15 cellular contexts compared by ENCODE assay signal in the genomic region with DNA sequence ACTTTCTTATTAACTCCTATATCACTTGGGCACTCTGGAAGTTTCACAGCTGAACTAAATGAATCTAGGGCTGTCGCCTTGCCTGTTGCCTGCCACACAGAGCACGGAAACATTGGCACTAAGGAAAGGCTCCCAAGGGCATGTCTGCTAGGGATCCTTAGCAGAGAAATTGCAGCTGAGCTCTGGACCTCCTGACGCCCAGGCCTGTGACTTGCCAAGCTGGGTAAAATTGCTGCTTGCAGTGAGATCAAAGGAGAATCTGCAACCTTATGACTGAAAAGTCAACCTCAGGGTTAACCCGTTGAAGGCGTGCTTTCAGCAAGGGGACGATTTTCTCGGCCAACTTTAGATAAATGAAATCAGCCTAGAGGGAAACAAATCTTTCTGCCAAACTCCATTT.
A peak's percentile ranks its signal among the peaks of the same experiment; 100 is the strongest.
DNase-seq lines count a peak whose midpoint lies in the region; ATAC-seq, FAIRE-seq and TF ChIP-seq lines count a peak whose summit lies in the region.
"Had no signal": no experiment of that assay in that cellular context is flagged by ENCODE, and none has a peak within 500 bp of the region (broad histone marks: within the 10 kb centered on the region; RNA-seq: fewer than 3 reads in every experiment).

No MANE protein-coding gene starts in this region.

- H3K4me1 ChIP-seq in CD8-positive, alpha-beta T cell (ENCODE audit: insufficient read depth, low read length): peaks cover 62% of the 10 kb centered on the region
- no peaks in the 10 kb centered on the region for H3K4me1 ChIP-seq in small intestine (ENCODE audit: control insufficient read depth in 2 of 2, insufficient read depth in 1 of 2, low read depth in 1 of 2, low read length in 1 of 2)

- peak; percentile 65 for ATAC-seq in CD8-positive, alpha-beta T cell
- ATAC-seq in esophagus mucosa: no peak
- ATAC-seq: left colon had no signal

- H3K36me3 Mint-ChIP-seq in CD8-positive, alpha-beta T cell: peaks cover 6% of the 10 kb centered on the region
- peaks cover 6% of the 10 kb centered on the region for H3K36me3 Mint-ChIP-seq in activated naive CD8-positive, alpha-beta T cell treated with anti-CD3 and anti-CD28 coated beads for 36 hours

- DNase-seq in CD8-positive, alpha-beta T cell: peak in 6 of 7 experiments; percentile 6 to 65 (median 37)
- DNase-seq in activated CD4-positive, alpha-beta T cell treated with anti-CD3 and anti-CD28 coated beads for 48 hours: peak; percentile 62
- peak; percentile 39 for DNase-seq in activated naive CD8-positive, alpha-beta T cell treated with anti-CD3 and anti-CD28 coated beads for 36 hours
- DNase-seq in small intestine (peak; percentile 18), hepatic stellate cell (ENCODE audit: low spot score) (no peak), HUDEP-2 (lab: John Stamatoyannopoulos, UW; ENCODE audit: unreplicated experiment in 76 of 76) (no peak), iPS-NIHi11 (ENCODE audit: low spot score) (no peak)
- DNase-seq: AML-193, foreskin fibroblast, GM23248, left colon, RPMI8226 had no signal

- H3K4me3 Mint-ChIP-seq in CD8-positive, alpha-beta T cell: no peak overlapping the region
- peak overlapping the region; percentile 25 for H3K4me3 Mint-ChIP-seq in activated naive CD8-positive, alpha-beta T cell treated with anti-CD3 and anti-CD28 coated beads for 36 hours

- H3K4me1 Mint-ChIP-seq in CD8-positive, alpha-beta T cell (ENCODE audit: low read depth): peaks cover 45% of the 10 kb centered on the region
- H3K4me1 Mint-ChIP-seq in activated naive CD8-positive, alpha-beta T cell treated with anti-CD3 and anti-CD28 coated beads for 36 hours: peaks cover 34% of the 10 kb centered on the region

- peaks cover 9% of the 10 kb centered on the region for H3K9me3 Mint-ChIP-seq in CD8-positive, alpha-beta T cell
- peaks cover 14% of the 10 kb centered on the region for H3K9me3 Mint-ChIP-seq in activated naive CD8-positive, alpha-beta T cell treated with anti-CD3 and anti-CD28 coated beads for 36 hours

- intact Hi-C loops in CD8-positive, alpha-beta T cell (cut with DNase I, micrococcal nuclease): loop anchor here (2.0 to 5.0 kb wide), 3 partner anchors 37 to 148 kb away; no protein-coding TSS in a partner anchor

- POLR2A ChIA-PET in CD8-positive, alpha-beta T cell (lab: Charles Lee): interaction anchor here (0.6 to 1.8 kb wide), 12 partner anchors 8 to 196 kb away, joined by 3 to 5 read pairs (median 3); no protein-coding TSS in a partner anchor

- H3K27ac ChIP-seq in CD8-positive, alpha-beta T cell (ENCODE audit: low read depth, low read length): peak overlapping the region; percentile 15
- H3K27ac ChIP-seq in small intestine (ENCODE audit: low read depth in 1 of 2, low read length in 1 of 2): no peak overlapping the region
- H3K27ac ChIP-seq: GM23248, KMS-11, ovary had no signal

- peak overlapping the region; percentile 13 for H3K4me3 ChIP-seq in CD8-positive, alpha-beta T cell (ENCODE audit: low read depth, low read length)
- no peak overlapping the region for H3K4me3 ChIP-seq in small intestine (ENCODE audit: low read depth in 1 of 2, low read length in 2 of 2)
- H3K4me3 ChIP-seq: GM23248, ovary had no signal

- H3K27ac Mint-ChIP-seq in CD8-positive, alpha-beta T cell: no peak overlapping the region
- H3K27ac Mint-ChIP-seq in activated naive CD8-positive, alpha-beta T cell treated with anti-CD3 and anti-CD28 coated beads for 36 hours: no peak overlapping the region

- no peaks in the 10 kb centered on the region for H3K27me3 ChIP-seq in CD8-positive, alpha-beta T cell (ENCODE audit: insufficient read depth, low read length)
- no peaks in the 10 kb centered on the region for H3K27me3 ChIP-seq in small intestine (ENCODE audit: control insufficient read depth in 2 of 2, insufficient read depth in 2 of 2, low read length in 2 of 2)
- H3K27me3 ChIP-seq: ovary had no signal

- 6 to 26% (median 13%) methylated on average over 7 of the region's 7 CpGs for WGBS in small intestine, 3 donors

- no peaks in the 10 kb centered on the region for H3K27me3 Mint-ChIP-seq in CD8-positive, alpha-beta T cell (ENCODE audit: low read depth)
- H3K27me3 Mint-ChIP-seq in activated naive CD8-positive, alpha-beta T cell treated with anti-CD3 and anti-CD28 coated beads for 36 hours: no peaks in the 10 kb centered on the region

- H3K9me3 ChIP-seq in CD8-positive, alpha-beta T cell (ENCODE audit: low read length): no peaks in the 10 kb centered on the region
- H3K9me3 ChIP-seq in small intestine (ENCODE audit: control insufficient read depth, low read depth): no peaks in the 10 kb centered on the region
- H3K9me3 ChIP-seq: ovary had no signal

- CTCF ChIA-PET in CD8-positive, alpha-beta T cell (lab: Charles Lee): interaction anchor here (0.7 to 1.8 kb wide), 11 partner anchors 9 to 167 kb away, joined by 3 to 4 read pairs (median 3); no protein-coding TSS in a partner anchor

- TF ChIP-seq CTCF in CD8-positive, alpha-beta T cell (IDR thresholded peaks at IDR 0.05): no peak

- no peaks in the 10 kb centered on the region for H3K36me3 ChIP-seq in CD8-positive, alpha-beta T cell (ENCODE audit: insufficient read depth, low read length)
- H3K36me3 ChIP-seq in small intestine (ENCODE audit: control insufficient read depth in 2 of 2, insufficient read depth in 2 of 2, low read length in 2 of 2): no peaks in the 10 kb centered on the region
- H3K36me3 ChIP-seq: ovary had no signal

- no peak for FAIRE-seq in small intestine (lab: Jason Lieb, UNC)

Comparison
In these comparisons a context has a peak if more than half of its experiments do, and no peak if none do; other contexts are left out.
1. DNase-seq: peak in CD8-positive, alpha-beta T cell (6 of 7), activated CD4-positive, alpha-beta T cell treated with anti-CD3 and anti-CD28 coated beads for 48 hours (single experiment), activated naive CD8-positive, alpha-beta T cell treated with anti-CD3 and anti-CD28 coated beads for 36 hours (single experiment) and small intestine (single experiment); none in hepatic stellate cell (single experiment), HUDEP-2 (0 of 76) and iPS-NIHi11 (single experiment).